ENCODE assay signal across 1 cellular context in genomic region chr2:241637233-241638062, GRCh38.
TF ChIP-seq lines count a peak whose summit lies in the region.

ATG4B (plus strand) TSS chr2:241637693; CDS start chr2:241637715, 22 bp downstream.

TF ChIP-seq in GM12878, 131 proteins besides CTCF, POLR2A, EP300 and RAD21 (continued from another document):
- TF ChIP-seq, protein P1, sequence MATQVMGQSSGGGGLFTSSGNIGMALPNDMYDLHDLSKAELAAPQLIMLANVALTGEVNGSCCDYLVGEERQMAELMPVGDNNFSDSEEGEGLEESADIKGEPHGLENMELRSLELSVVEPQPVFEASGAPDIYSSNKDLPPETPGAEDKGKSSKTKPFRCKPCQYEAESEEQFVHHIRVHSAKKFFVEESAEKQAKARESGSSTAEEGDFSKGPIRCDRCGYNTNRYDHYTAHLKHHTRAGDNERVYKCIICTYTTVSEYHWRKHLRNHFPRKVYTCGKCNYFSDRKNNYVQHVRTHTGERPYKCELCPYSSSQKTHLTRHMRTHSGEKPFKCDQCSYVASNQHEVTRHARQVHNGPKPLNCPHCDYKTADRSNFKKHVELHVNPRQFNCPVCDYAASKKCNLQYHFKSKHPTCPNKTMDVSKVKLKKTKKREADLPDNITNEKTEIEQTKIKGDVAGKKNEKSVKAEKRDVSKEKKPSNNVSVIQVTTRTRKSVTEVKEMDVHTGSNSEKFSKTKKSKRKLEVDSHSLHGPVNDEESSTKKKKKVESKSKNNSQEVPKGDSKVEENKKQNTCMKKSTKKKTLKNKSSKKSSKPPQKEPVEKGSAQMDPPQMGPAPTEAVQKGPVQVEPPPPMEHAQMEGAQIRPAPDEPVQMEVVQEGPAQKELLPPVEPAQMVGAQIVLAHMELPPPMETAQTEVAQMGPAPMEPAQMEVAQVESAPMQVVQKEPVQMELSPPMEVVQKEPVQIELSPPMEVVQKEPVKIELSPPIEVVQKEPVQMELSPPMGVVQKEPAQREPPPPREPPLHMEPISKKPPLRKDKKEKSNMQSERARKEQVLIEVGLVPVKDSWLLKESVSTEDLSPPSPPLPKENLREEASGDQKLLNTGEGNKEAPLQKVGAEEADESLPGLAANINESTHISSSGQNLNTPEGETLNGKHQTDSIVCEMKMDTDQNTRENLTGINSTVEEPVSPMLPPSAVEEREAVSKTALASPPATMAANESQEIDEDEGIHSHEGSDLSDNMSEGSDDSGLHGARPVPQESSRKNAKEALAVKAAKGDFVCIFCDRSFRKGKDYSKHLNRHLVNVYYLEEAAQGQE (IDR thresholded peaks at IDR 0.05; ENCODE audit: low read depth, low read length), result no peak
- no peak for TF ChIP-seq CHD4 (IDR thresholded peaks at IDR 0.05)
- TF ChIP-seq NFIC (IDR thresholded peaks at IDR 0.05; ENCODE audit: low read depth, low read length), result no peak
